1 cellular context compared by ENCODE assay signal in the genomic region with DNA sequence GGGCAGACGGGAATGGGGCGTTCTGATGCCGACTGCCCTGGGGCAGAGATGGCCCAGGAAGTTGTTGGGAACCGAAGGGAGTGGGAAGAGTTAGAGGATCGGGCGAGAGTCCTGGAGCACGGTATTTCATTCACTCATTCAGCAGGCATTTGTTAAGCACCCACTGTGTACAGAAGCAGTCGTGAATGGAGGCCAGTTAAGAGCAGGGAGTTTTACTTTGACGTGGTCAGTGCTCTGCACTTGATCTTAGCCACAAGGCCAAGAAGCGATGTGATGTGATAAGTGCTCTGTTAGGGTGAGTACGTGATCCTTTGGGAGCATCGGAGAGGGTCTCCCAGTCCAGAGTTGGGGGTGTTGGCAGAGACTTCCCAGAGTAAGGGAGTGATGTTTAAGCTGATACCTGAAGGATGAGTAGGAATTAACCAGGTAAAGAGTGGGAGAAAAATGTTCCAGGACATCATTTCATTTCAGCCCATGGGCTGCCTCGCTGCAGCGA.
TF ChIP-seq lines count a peak whose summit lies in the region.

No MANE protein-coding gene starts in this region.

TF ChIP-seq in GM12878, 131 proteins besides CTCF, POLR2A, EP300 and RAD21:
- peak; percentile 73 for TF ChIP-seq ZNF24 (IDR thresholded peaks at IDR 0.05)
- no peak for TF ChIP-seq WRNIP1 (IDR thresholded peaks at IDR 0.05; ENCODE audit: borderline replicate concordance, low read depth, low read length)
TF ChIP-seq in GM12878: peak in this region for 1.
